19 cellular contexts compared by ENCODE assay signal in the genomic region with DNA sequence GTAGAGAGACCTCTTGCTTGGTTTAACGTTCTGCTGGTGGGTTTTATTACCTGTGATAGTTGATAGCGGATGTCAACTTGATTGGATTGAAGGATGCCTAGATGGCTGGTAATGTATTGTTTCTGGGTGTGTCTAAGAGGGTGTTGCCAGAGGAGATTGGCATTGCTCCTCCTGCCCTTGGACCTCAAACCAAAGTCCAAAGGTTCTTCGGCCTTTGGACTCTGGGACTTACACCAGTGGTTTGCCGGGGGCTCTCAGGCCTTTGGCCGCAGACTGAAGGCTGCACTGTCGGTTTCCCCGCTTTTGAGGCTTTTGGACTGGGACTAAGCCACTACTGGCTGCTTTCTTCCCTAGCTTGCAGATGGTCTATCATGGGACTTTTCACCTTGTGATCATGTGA. TPM values are rescaled to one million over a fixed set of nuclear protein-coding genes. Genes with fewer than 3 reads are reported as not detected.
A peak's percentile ranks its signal among the peaks of the same experiment; 100 is the strongest.
DNase-seq lines count a peak whose midpoint lies in the region; ATAC-seq, FAIRE-seq and TF ChIP-seq lines count a peak whose summit lies in the region.
"Had no signal": no experiment of that assay in that cellular context is flagged by ENCODE, and none has a peak within 500 bp of the region (broad histone marks: within the 10 kb centered on the region; RNA-seq: fewer than 3 reads in every experiment).

No MANE protein-coding gene starts in this region.

- H4K8ac ChIP-seq in H1 (ENCODE audit: extremely low read depth, insufficient read depth, low read length) = no peak overlapping the region

- no peaks in the 10 kb centered on the region for H3K9me3 Mint-ChIP-seq in activated T-helper 2 cell treated with anti-CD3 and anti-CD28 coated beads, Interferon-gamma antibody, Interleukin-2, Interleukin-4, amounts not matched to agents 10 μg/mL and 5 μg/mL and 100 μg/mL, durations not matched to agents 14 hours and 24 hours and 36 hours

- TF ChIP-seq CTCF in H1 (IDR thresholded peaks at IDR 0.05; ENCODE audit: control extremely low read depth in 1 of 3, insufficient read depth in 1 of 3, low read depth in 1 of 3, low read length in 3 of 3) = no peak
- TF ChIP-seq CTCF in liver (IDR thresholded peaks at IDR 0.05; ENCODE audit: low read depth, low read length, missing input control) = no peak
- no peak for TF ChIP-seq CTCF in esophagus muscularis mucosa (IDR thresholded peaks at IDR 0.05)

- H3K36me3 ChIP-seq in H1 (ENCODE audit: control insufficient read depth in 2 of 4, insufficient read depth in 4 of 4, low read length in 3 of 4) (no peaks in the 10 kb centered on the region), liver (ENCODE audit: control insufficient read depth in 4 of 4, insufficient read depth in 3 of 4, low read depth in 1 of 4, low read length in 3 of 4) (no peaks in the 10 kb centered on the region), esophagus muscularis mucosa (no peaks in the 10 kb centered on the region)

- no peak for FAIRE-seq in H1 (lab: Jason Lieb, UNC)
- FAIRE-seq: G401.6, GM12892 had no signal

- no peak for DNase-seq in caudate nucleus (lab: John Stamatoyannopoulos, UW)
- no peak for DNase-seq in H1 (ENCODE audit: low read depth in 1 of 2, low spot score in 2 of 2)
- no peak for DNase-seq in DMS53 treated with DMSO at 0.1 percent for 48 hours (lab: John Stamatoyannopoulos, UW; ENCODE audit: unreplicated experiment)
- no peak for DNase-seq in esophagus muscularis mucosa (ENCODE audit: extremely low spot score)
- DNase-seq in activated T-helper 2 cell treated with anti-CD3 and anti-CD28 coated beads, Interferon-gamma antibody, Interleukin-2, Interleukin-4, amounts not matched to agents 10 μg/mL and 5 μg/mL and 100 μg/mL, durations not matched to agents 14 hours and 24 hours and 36 hours (ENCODE audit: low spot score) = no peak
- DNase-seq: C1 segment of cervical spinal cord; Calu3; CD4-positive, alpha-beta memory T cell; COR-L47; DMS53; DND-41; GOT3; H7; HCEC 1CT had no signal

- POLR2A ChIA-PET in H1 (lab: Charles Lee; ENCODE audit: partially characterized antibody) = interaction anchor here (5.8 to 10.3 kb wide), 2 partner anchors 15 to 16 kb away, joined by 42 to 100 read pairs; a partner anchor contains a TSS

- CTCF ChIA-PET in H1 (lab: Charles Lee; ENCODE audit: partially characterized antibody) = interaction anchor here (1.0 to 1.3 kb wide), 3 partner anchors 8 to 15 kb away, joined by 3 read pairs; no protein-coding TSS in a partner anchor

- no peaks in the 10 kb centered on the region for H4K20me1 ChIP-seq in H1 (replicated peaks in 1 of 2; ENCODE audit: control insufficient read depth in 1 of 2, insufficient read depth in 2 of 2, low read length in 2 of 2)

- H3K56ac ChIP-seq in H1 (replicated peaks; ENCODE audit: insufficient read length, low read depth, low read length) = no peak overlapping the region

- no peak overlapping the region for H3K18ac ChIP-seq in H1 (ENCODE audit: extremely low read depth, low read length)

- H3K4me3 ChIP-seq in H1 (ENCODE audit: extremely low read depth in 1 of 4, insufficient read depth in 2 of 4, low read depth in 3 of 4, low read length in 4 of 4) (no peak overlapping the region), liver (ENCODE audit: low read depth in 1 of 3, low read length in 3 of 3) (no peak overlapping the region), esophagus muscularis mucosa (no peak overlapping the region)

- H3K14ac ChIP-seq in H1 (ENCODE audit: insufficient read length) = no peak overlapping the region

- no peak overlapping the region for H3K9ac ChIP-seq in H1 (replicated peaks in 1 of 4; ENCODE audit: extremely low read depth in 1 of 4, low read depth in 3 of 4, low read length in 3 of 4)
- H3K9ac ChIP-seq in liver (ENCODE audit: low read depth in 1 of 2, low read length in 2 of 2) = no peak overlapping the region

- H3K9me3 ChIP-seq in H1 (ENCODE audit: insufficient read depth in 2 of 2, low read depth in 1 of 2, low read length in 1 of 2) (no peaks in the 10 kb centered on the region), liver (ENCODE audit: control insufficient read depth in 4 of 4, low read length in 3 of 4) (no peaks in the 10 kb centered on the region), esophagus muscularis mucosa (no peaks in the 10 kb centered on the region)

- TF ChIP-seq RAD21 in H1 (IDR thresholded peaks at IDR 0.05 in 1 of 2, conservative IDR thresholded peaks at IDR 0.05 in 1 of 2; ENCODE audit: low read depth in 2 of 2, low read length in 2 of 2) (no peak), liver (IDR thresholded peaks at IDR 0.05) (no peak)

- no peaks in the 10 kb centered on the region for H3K36me3 Mint-ChIP-seq in activated T-helper 2 cell treated with anti-CD3 and anti-CD28 coated beads, Interferon-gamma antibody, Interleukin-2, Interleukin-4, amounts not matched to agents 10 μg/mL and 5 μg/mL and 100 μg/mL, durations not matched to agents 14 hours and 24 hours and 36 hours (ENCODE audit: low read depth)
- H3K36me3 Mint-ChIP-seq: CD4-positive, alpha-beta memory T cell had no signal

- H3K27ac Mint-ChIP-seq in activated T-helper 2 cell treated with anti-CD3 and anti-CD28 coated beads, Interferon-gamma antibody, Interleukin-2, Interleukin-4, amounts not matched to agents 10 μg/mL and 5 μg/mL and 100 μg/mL, durations not matched to agents 14 hours and 24 hours and 36 hours = no peak overlapping the region

- TF ChIP-seq POLR2A in H1 (IDR thresholded peaks at IDR 0.05; ENCODE audit: control extremely low read depth in 1 of 2, low read depth in 2 of 2, low read length in 2 of 2) (no peak), esophagus muscularis mucosa (IDR thresholded peaks at IDR 0.05; ENCODE audit: low read depth) (no peak)

- intact Hi-C loops in esophagus muscularis mucosa (cut with DNase I) = no loop called here
- intact Hi-C loops in activated T-helper 2 cell treated with anti-CD3 and anti-CD28 coated beads, Interferon-gamma antibody, Interleukin-2, Interleukin-4, amounts not matched to agents 10 μg/mL and 5 μg/mL and 100 μg/mL, durations not matched to agents 14 hours and 24 hours and 36 hours (cut with micrococcal nuclease) = no loop called here

- H3K79me1 ChIP-seq in H1 (ENCODE audit: low read depth, low read length) = no peaks in the 10 kb centered on the region

- no peaks in the 10 kb centered on the region for H3K4me1 Mint-ChIP-seq in activated T-helper 2 cell treated with anti-CD3 and anti-CD28 coated beads, Interferon-gamma antibody, Interleukin-2, Interleukin-4, amounts not matched to agents 10 μg/mL and 5 μg/mL and 100 μg/mL, durations not matched to agents 14 hours and 24 hours and 36 hours (ENCODE audit: low read depth)

- no peak overlapping the region for H2AK5ac ChIP-seq in H1 (ENCODE audit: low read depth, low read length)

- TF ChIP-seq EP300 in H1 (IDR thresholded peaks at IDR 0.05; ENCODE audit: borderline replicate concordance in 1 of 2, low read depth in 2 of 2, low read length in 2 of 2) = no peak
- no peak for TF ChIP-seq EP300 in esophagus muscularis mucosa (IDR thresholded peaks at IDR 0.05)

- peaks cover 27% of the 10 kb centered on the region for H3K27me3 Mint-ChIP-seq in activated T-helper 2 cell treated with anti-CD3 and anti-CD28 coated beads, Interferon-gamma antibody, Interleukin-2, Interleukin-4, amounts not matched to agents 10 μg/mL and 5 μg/mL and 100 μg/mL, durations not matched to agents 14 hours and 24 hours and 36 hours (ENCODE audit: low read depth)

- no peak overlapping the region for H4K5ac ChIP-seq in H1 (ENCODE audit: insufficient read length, low read depth, low read length)

- H2BK15ac ChIP-seq in H1 (ENCODE audit: low read length) = 0 out of 2 replicates have a peak overlapping the region, but pooled peaks have one; percentile 65

- 91% methylated on average over 7 of the region's 7 CpGs; no CpG with 5 or more reads in 1 of the 2 experiments for WGBS in H1 (ENCODE audit: extremely low coverage in 1 of 2, insufficient coverage in 1 of 2, insufficient read length in 1 of 2, insufficient replicate concordance in 2 of 2, low coverage in 1 of 2, low lambda C conversion rate in 2 of 2, missing lambda C conversion rate in 1 of 2), 2 experiments
- 81% methylated on average over 7 of the region's 7 CpGs for WGBS in liver
- 89% methylated on average over 7 of the region's 7 CpGs for WGBS in esophagus muscularis mucosa

- no peak overlapping the region for H2BK12ac ChIP-seq in H1 (ENCODE audit: low read depth, low read length)

- H2BK20ac ChIP-seq in H1 (ENCODE audit: low read length) = no peak overlapping the region

- H3K4me2 ChIP-seq in H1 (ENCODE audit: insufficient read depth in 1 of 2, low read depth in 2 of 2, low read length in 2 of 2) = no peak overlapping the region

- H3K4me3 Mint-ChIP-seq in activated T-helper 2 cell treated with anti-CD3 and anti-CD28 coated beads, Interferon-gamma antibody, Interleukin-2, Interleukin-4, amounts not matched to agents 10 μg/mL and 5 μg/mL and 100 μg/mL, durations not matched to agents 14 hours and 24 hours and 36 hours (ENCODE audit: low read depth) = no peak overlapping the region
- H3K4me3 Mint-ChIP-seq: CD4-positive, alpha-beta memory T cell had no signal

- peaks cover 0 to 7% (median 0%) of the 10 kb centered on the region in 4 experiments; a peak in 4 of 7 replicates for H3K4me1 ChIP-seq in H1 (replicated peaks in 1 of 4; ENCODE audit: control insufficient read depth in 3 of 4, insufficient read depth in 4 of 4, low read length in 3 of 4)
- no peaks in the 10 kb centered on the region for H3K4me1 ChIP-seq in liver (ENCODE audit: control insufficient read depth in 4 of 4, insufficient read depth in 4 of 4, low read length in 3 of 4)
- no peaks in the 10 kb centered on the region for H3K4me1 ChIP-seq in esophagus muscularis mucosa

- no peak for ATAC-seq in HG03039 (IDR thresholded peaks at IDR 0.05; ENCODE audit: unreplicated experiment)

- no peaks in the 10 kb centered on the region for H3K79me2 ChIP-seq in H1 (ENCODE audit: control insufficient read depth in 1 of 2, insufficient read depth in 2 of 2, low read length in 2 of 2)

- H3K27ac ChIP-seq in angular gyrus (ENCODE audit: low read depth, low read length) (peak overlapping the region; percentile 98), caudate nucleus (ENCODE audit: low read depth, low read length) (peak overlapping the region; percentile 99), H1 (ENCODE audit: low read depth, low read length) (no peak overlapping the region), liver (ENCODE audit: low read depth in 1 of 2, low read length in 2 of 2) (no peak overlapping the region), esophagus muscularis mucosa (replicated peaks in 1 of 4) (no peak overlapping the region)

- H2BK5ac ChIP-seq in H1 (ENCODE audit: low read depth, low read length) = no peak overlapping the region

- H3K27me3 ChIP-seq in H1 (replicated peaks in 1 of 4; ENCODE audit: control insufficient read depth in 3 of 4, extremely low read depth in 1 of 4, insufficient read depth in 3 of 4, low read length in 3 of 4) = peaks cover 0 to 2% (median 0%) of the 10 kb centered on the region in 4 experiments; a peak in 1 of 7 replicates
- no peaks in the 10 kb centered on the region for H3K27me3 ChIP-seq in liver (ENCODE audit: control insufficient read depth in 4 of 4, insufficient read depth in 4 of 4, low read length in 3 of 4)
- H3K27me3 ChIP-seq in esophagus muscularis mucosa = no peaks in the 10 kb centered on the region

- H2AFZ ChIP-seq in H1 (ENCODE audit: low read length) = no peak overlapping the region

- H3K23me2 ChIP-seq in H1 (ENCODE audit: low read depth, low read length) = no peaks in the 10 kb centered on the region

- H2BK120ac ChIP-seq in H1 (replicated peaks; ENCODE audit: low read depth, low read length) = no peak overlapping the region

- no peak overlapping the region for H3K23ac ChIP-seq in H1 (ENCODE audit: insufficient read length)

- H4K91ac ChIP-seq in H1 (replicated peaks; ENCODE audit: insufficient read length, low read length) = no peak overlapping the region

- H3K4ac ChIP-seq in H1 (replicated peaks; ENCODE audit: insufficient read length, low read depth, low read length) = no peak overlapping the region

RNA-seq across cellular contexts. Expression of a gene that starts 17.5 kb away (rescaled TPM):
- 28.9 and 30.5 TPM in 2 replicates for total RNA-seq in H1 (2021; fragmentation: NEBNext Ultra II Directional; extraction: Animal tissue kit (Norgen Biotek cat#: 25700))
- polyA plus RNA-seq in H1 (2011; rRNA removed) (2.8 and 3.9 TPM in 2 replicates), liver (1 to 10 TPM; 1.3 to 1.5 TPM)
- polyA plus RNA-seq in H1 (2011; cell fraction: cytosol; rRNA removed) = 3.3 TPM
- polyA plus RNA-seq in H1 (2011; cell fraction: nucleus; rRNA removed) = 14.5 TPM
- 10.1 to 14.3 TPM (median 11.3 TPM) in 4 replicates for polyA plus RNA-seq in H1 (2012, experiment 1 of 2)
- 2.1 TPM for polyA plus RNA-seq in H1 (2012, experiment 2 of 2)
- polyA plus RNA-seq in H1 (2013, experiment 1 of 2) = 10.5 TPM
- polyA plus RNA-seq in H1 (2013, experiment 2 of 2) = 8.7 TPM
- polyA minus RNA-seq in H1 (2011; rRNA and poly(A)+ RNA removed) = 16.1 and 18.7 TPM in 2 replicates
- polyA minus RNA-seq in H1 (2011; cell fraction: cytosol; rRNA and poly(A)+ RNA removed) = 11.5 TPM
- polyA minus RNA-seq in H1 (2011; cell fraction: nucleus; rRNA and poly(A)+ RNA removed) = 19.7 TPM
- total RNA-seq in liver (1 to 10 TPM; 4.3 to 7.7 TPM), esophagus muscularis mucosa (10 to 100 TPM; 21.4 to 31.6 (median 29.0) TPM)
- 18.4 and 25.0 TPM in 2 replicates for total RNA-seq in activated T-helper 2 cell treated with anti-CD3 and anti-CD28 coated beads, Interferon-gamma antibody, Interleukin-2, Interleukin-4, amounts not matched to agents 10 μg/mL and 5 μg/mL and 100 μg/mL, durations not matched to agents 14 hours and 24 hours and 36 hours

Comparison
In these comparisons a context has a peak if more than half of its experiments do, and no peak if none do; other contexts are left out.
1. H3K27ac ChIP-seq: peak in angular gyrus (single experiment) and caudate nucleus (single experiment); none in H1 (single experiment), liver (0 of 2) and esophagus muscularis mucosa (0 of 4).